8 cellular contexts compared by ENCODE assay signal in the genomic region with DNA sequence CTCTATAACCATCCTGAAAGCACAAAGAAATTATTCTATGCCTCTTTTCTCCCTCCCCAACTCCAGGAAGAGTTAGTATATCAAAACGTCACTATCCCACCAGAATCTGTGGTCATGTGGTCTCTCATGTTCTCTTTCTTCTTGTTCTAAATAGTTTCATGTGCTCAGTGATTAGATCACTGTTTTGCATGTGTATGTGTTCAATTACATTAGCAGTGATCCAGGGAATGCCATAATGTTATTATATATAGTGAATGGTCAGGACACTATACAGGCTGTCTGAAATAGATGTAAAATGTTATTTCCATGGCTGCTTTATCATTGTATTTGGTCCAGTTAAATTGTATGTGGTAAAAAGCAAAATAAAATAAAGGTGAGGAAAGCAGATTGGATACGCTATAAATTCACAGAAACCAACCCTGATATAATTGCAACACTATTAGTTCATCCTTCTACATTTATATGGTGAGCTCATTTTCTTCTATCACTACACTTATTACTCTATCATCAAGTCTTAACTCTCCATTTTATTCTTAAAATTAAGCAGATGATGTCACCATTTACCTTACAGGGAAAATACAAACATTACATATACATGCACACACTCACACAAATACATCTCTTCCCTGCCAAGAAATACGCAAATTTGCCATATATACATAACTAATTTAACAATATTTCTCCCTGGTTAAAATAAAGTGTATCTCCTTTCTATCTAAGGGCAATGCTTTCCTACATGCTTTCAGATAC. TPM values are rescaled to one million over a fixed set of nuclear protein-coding genes. Genes with fewer than 3 reads are reported as not detected.
"Had no signal": no experiment of that assay in that cellular context is flagged by ENCODE, and none has a peak within 500 bp of the region (broad histone marks: within the 10 kb centered on the region; RNA-seq: fewer than 3 reads in every experiment).

No MANE protein-coding gene starts in this region.

- H2AFZ ChIP-seq: GM23248 had no signal

- H3K36me3 ChIP-seq: HAP-1 had no signal

- H3K4me3 ChIP-seq: GM23248, HAP-1 had no signal

- H3K27ac ChIP-seq: GM23248 had no signal

- ATAC-seq: HCT116 had no signal

- H3K9ac ChIP-seq: GM23248 had no signal

- FAIRE-seq: HTR-8/SVneo had no signal

- DNase-seq: GM23248, GOT3, H7 had no signal

- H3K9me3 ChIP-seq: HAP-1 had no signal

- H3K4me1 ChIP-seq: HAP-1 had no signal

RNA-seq across cellular contexts. Expression of a gene that starts 26.9 kb away (rescaled TPM):
- total RNA-seq: GM23248, HT-29 had no signal
- polyA plus RNA-seq: GM23248, IgD-negative memory B cell had no signal
